In the genomic region with DNA sequence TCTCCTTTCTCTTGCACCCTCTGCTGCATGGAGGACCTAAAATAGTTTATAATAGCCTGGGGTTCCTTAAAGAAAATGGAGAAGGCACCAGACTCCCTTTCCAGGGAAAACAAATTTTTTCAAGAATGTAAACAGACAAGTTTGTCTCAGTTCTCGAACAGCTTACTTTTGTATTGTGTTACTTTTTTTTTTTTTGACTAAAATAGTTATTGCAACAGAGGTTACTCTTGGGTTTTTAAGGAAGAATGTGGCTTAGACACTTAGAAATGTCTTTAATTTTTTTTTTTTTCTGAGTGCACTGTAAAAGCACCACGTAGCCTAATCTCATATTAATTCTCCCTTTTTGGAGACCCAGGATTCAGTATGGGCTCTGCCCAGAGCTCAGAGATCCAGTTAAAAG, we compare ENCODE assay signal across 20 cellular contexts.
DNase-seq lines count a peak whose midpoint lies in the region; ATAC-seq and TF ChIP-seq lines count a peak whose summit lies in the region.
"Had no signal": no experiment of that assay in that cellular context is flagged by ENCODE, and none has a peak within 500 bp of the region (broad histone marks: within the 10 kb centered on the region; RNA-seq: fewer than 3 reads in every experiment).

No MANE protein-coding gene starts in this region.

- H3K27ac Mint-ChIP-seq in natural killer cell: peak overlapping the region; percentile 69 to 77
- no peak overlapping the region for H3K27ac Mint-ChIP-seq in stimulated activated memory B cell treated with anti-CD40 and anti-IgM and Interleukin-4, amounts not matched to agents 10 μg/mL and 1 μg/mL and 100 μg/mL, for 72 hours
- H3K27ac Mint-ChIP-seq: activated naive CD4-positive, alpha-beta T cell treated with anti-CD3 and anti-CD28 coated beads, Interleukin-2, amount 50 U/mL, for 72 hours; B cell; stimulated activated naive CD8-positive, alpha-beta T cell treated with anti-CD3 and anti-CD28 coated beads, Interleukin-15, amount 100 ng/mL, for 72 hours had no signal

- H3K27me3 ChIP-seq in right atrium auricular region: no peaks in the 10 kb centered on the region
- no peaks in the 10 kb centered on the region for H3K27me3 ChIP-seq in ascending aorta
- H3K27me3 ChIP-seq: breast epithelium had no signal

- in situ Hi-C loops in G401 (cut with HindIII; ENCODE audit: low sequenced_read_pairs): no loop called here

- H3K36me3 Mint-ChIP-seq in natural killer cell: peaks cover 10% of the 10 kb centered on the region
- peaks cover 40% of the 10 kb centered on the region for H3K36me3 Mint-ChIP-seq in stimulated activated memory B cell treated with anti-CD40 and anti-IgM and Interleukin-4, amounts not matched to agents 10 μg/mL and 1 μg/mL and 100 μg/mL, for 72 hours

- H3K4me1 ChIP-seq in right atrium auricular region (peaks cover 0 to 17% of the 10 kb centered on the region in 2 donors), ascending aorta (peaks cover 7 to 44% of the 10 kb centered on the region in 2 donors)
- H3K4me1 ChIP-seq: breast epithelium had no signal

- no peaks in the 10 kb centered on the region for H3K9me3 Mint-ChIP-seq in natural killer cell
- peaks cover 2% of the 10 kb centered on the region for H3K9me3 Mint-ChIP-seq in stimulated activated memory B cell treated with anti-CD40 and anti-IgM and Interleukin-4, amounts not matched to agents 10 μg/mL and 1 μg/mL and 100 μg/mL, for 72 hours

- intact Hi-C loops in left cardiac atrium (cut with DNase I): no loop called here
- intact Hi-C loops in ascending aorta (cut with DNase I): no loop called here
- intact Hi-C loops in natural killer cell (cut with micrococcal nuclease): no loop called here

- H3K27me3 Mint-ChIP-seq in natural killer cell (ENCODE audit: low read depth in 2 of 2): no peaks in the 10 kb centered on the region
- H3K27me3 Mint-ChIP-seq in stimulated activated memory B cell treated with anti-CD40 and anti-IgM and Interleukin-4, amounts not matched to agents 10 μg/mL and 1 μg/mL and 100 μg/mL, for 72 hours: no peaks in the 10 kb centered on the region
- H3K27me3 Mint-ChIP-seq: B cell; naive B cell; stimulated activated naive CD8-positive, alpha-beta T cell treated with anti-CD3 and anti-CD28 coated beads, Interleukin-15, amount 100 ng/mL, for 72 hours had no signal

- ATAC-seq in left cardiac atrium (no peak), natural killer cell (peak in 2 of 3 donors; percentile 34 to 44)
- no peak for ATAC-seq in stimulated activated memory B cell treated with anti-CD40 and anti-IgM and Interleukin-4, amounts not matched to agents 10 μg/mL and 1 μg/mL and 100 μg/mL, for 72 hours
- ATAC-seq: activated CD4-positive, CD25-positive, alpha-beta regulatory T cell treated with anti-CD3 and anti-CD28 coated beads, Interleukin-2, amount 50 U/mL, for 24 hours; activated naive CD4-positive, alpha-beta T cell treated with anti-CD3 and anti-CD28 coated beads, Interleukin-2, amount 50 U/mL, for 72 hours; stimulated activated naive CD8-positive, alpha-beta T cell treated with anti-CD3 and anti-CD28 coated beads, Interleukin-15, amount 100 ng/mL, for 72 hours had no signal

- no peak for TF ChIP-seq CTCF in right atrium auricular region (IDR thresholded peaks at IDR 0.05)
- no peak for TF ChIP-seq CTCF in ascending aorta (IDR thresholded peaks at IDR 0.05)
- no peak for TF ChIP-seq CTCF in natural killer cell (IDR thresholded peaks at IDR 0.05)

- H3K36me3 ChIP-seq in right atrium auricular region (peaks cover 5% of the 10 kb centered on the region), ascending aorta (peaks cover 0 to 6% of the 10 kb centered on the region in 2 donors)
- H3K36me3 ChIP-seq: breast epithelium had no signal

- DNase-seq in right atrium auricular region (ENCODE audit: low spot score) (no peak), left cardiac atrium (no peak), ascending aorta (ENCODE audit: low spot score in 2 of 2) (no peak), natural killer cell (no peak), DMS 273 (lab: John Stamatoyannopoulos, UW; ENCODE audit: unreplicated experiment) (no peak), G401 (ENCODE audit: low spot score) (no peak)
- DNase-seq: DMS153; effector CD4-positive, alpha-beta T cell; Kasumi-1; naive B cell; NCI-H1436 treated with DMSO at 0.1 percent for 48 hours; NCI-H226; NK-92 treated with Interleukin-12 subunit alpha and Interleukin-12 subunit beta, amount 100 ng/mL, for 24 hours; posterior cingulate gyrus; stimulated activated naive CD8-positive, alpha-beta T cell treated with anti-CD3 and anti-CD28 coated beads, Interleukin-15, amount 100 ng/mL, for 72 hours had no signal

- peaks cover 53 to 56% of the 10 kb centered on the region in 2 donors for H3K4me1 Mint-ChIP-seq in natural killer cell
- H3K4me1 Mint-ChIP-seq in stimulated activated memory B cell treated with anti-CD40 and anti-IgM and Interleukin-4, amounts not matched to agents 10 μg/mL and 1 μg/mL and 100 μg/mL, for 72 hours: peaks cover 16% of the 10 kb centered on the region

- peak overlapping the region; percentile 39 to 89 for H3K27ac ChIP-seq in right atrium auricular region
- peak overlapping the region; percentile 74 to 88 for H3K27ac ChIP-seq in ascending aorta
- H3K27ac ChIP-seq: breast epithelium had no signal

- peaks cover 0 to 6% of the 10 kb centered on the region in 2 donors for H3K9me3 ChIP-seq in right atrium auricular region
- H3K9me3 ChIP-seq in ascending aorta: no peaks in the 10 kb centered on the region

- H3K4me3 Mint-ChIP-seq in natural killer cell: peak overlapping the region; percentile 59
- H3K4me3 Mint-ChIP-seq in stimulated activated memory B cell treated with anti-CD40 and anti-IgM and Interleukin-4, amounts not matched to agents 10 μg/mL and 1 μg/mL and 100 μg/mL, for 72 hours: no peak overlapping the region
- H3K4me3 Mint-ChIP-seq: B cell, naive B cell had no signal

- no peak overlapping the region for H3K4me3 ChIP-seq in right atrium auricular region
- H3K4me3 ChIP-seq in ascending aorta: no peak overlapping the region
- H3K4me3 ChIP-seq: breast epithelium had no signal

Comparison
In these comparisons a context has a peak if more than half of its experiments do, and no peak if none do; other contexts are left out.
1. ATAC-seq: peak in natural killer cell (2 of 3); none in left cardiac atrium (0 of 2) and stimulated activated memory B cell treated with anti-CD40 and anti-IgM and Interleukin-4, amounts not matched to agents 10 μg/mL and 1 μg/mL and 100 μg/mL, for 72 hours (single experiment).